ENCODE assay signal across 1 cellular context in the genomic region with DNA sequence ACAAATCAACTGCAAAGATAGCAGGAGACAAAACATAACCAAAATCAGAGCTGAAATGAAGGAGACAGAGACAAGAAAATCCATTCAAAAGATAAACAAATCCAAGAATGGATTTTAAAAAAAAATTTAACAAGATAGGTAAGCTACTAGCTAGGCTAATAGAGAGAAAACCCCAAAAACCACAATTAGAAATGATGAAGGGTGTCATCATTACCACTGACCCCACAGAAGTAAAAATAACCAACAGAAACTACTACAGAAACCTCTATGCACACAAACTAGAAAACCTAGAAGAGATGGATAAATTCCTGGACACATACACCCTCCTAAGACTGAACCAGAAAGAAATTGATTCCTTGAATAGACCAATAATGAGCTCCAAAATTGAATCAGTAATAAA.
TF ChIP-seq lines count a peak whose summit lies in the region.

No MANE protein-coding gene starts in this region.

TF ChIP-seq in GM12878, 131 proteins besides CTCF, POLR2A, EP300 and RAD21 (continued from another document and continues in another):
- peak; percentile 71; the same call in 1 of the 2 replicates for TF ChIP-seq MEF2A (IDR thresholded peaks at IDR 0.05; ENCODE audit: insufficient read depth, low read depth, low read length)
- no peak for TF ChIP-seq DPF2 (IDR thresholded peaks at IDR 0.05)
- no peak for TF ChIP-seq CHD4 (IDR thresholded peaks at IDR 0.05)
- 0 out of 2 replicates have a peak, but pooled peaks have one; percentile 35 for TF ChIP-seq CBFB (IDR thresholded peaks at IDR 0.05; ENCODE audit: low read depth)
- TF ChIP-seq BCL11A (IDR thresholded peaks at IDR 0.05; ENCODE audit: low read depth, low read length): no peak
- TF ChIP-seq, protein P1, sequence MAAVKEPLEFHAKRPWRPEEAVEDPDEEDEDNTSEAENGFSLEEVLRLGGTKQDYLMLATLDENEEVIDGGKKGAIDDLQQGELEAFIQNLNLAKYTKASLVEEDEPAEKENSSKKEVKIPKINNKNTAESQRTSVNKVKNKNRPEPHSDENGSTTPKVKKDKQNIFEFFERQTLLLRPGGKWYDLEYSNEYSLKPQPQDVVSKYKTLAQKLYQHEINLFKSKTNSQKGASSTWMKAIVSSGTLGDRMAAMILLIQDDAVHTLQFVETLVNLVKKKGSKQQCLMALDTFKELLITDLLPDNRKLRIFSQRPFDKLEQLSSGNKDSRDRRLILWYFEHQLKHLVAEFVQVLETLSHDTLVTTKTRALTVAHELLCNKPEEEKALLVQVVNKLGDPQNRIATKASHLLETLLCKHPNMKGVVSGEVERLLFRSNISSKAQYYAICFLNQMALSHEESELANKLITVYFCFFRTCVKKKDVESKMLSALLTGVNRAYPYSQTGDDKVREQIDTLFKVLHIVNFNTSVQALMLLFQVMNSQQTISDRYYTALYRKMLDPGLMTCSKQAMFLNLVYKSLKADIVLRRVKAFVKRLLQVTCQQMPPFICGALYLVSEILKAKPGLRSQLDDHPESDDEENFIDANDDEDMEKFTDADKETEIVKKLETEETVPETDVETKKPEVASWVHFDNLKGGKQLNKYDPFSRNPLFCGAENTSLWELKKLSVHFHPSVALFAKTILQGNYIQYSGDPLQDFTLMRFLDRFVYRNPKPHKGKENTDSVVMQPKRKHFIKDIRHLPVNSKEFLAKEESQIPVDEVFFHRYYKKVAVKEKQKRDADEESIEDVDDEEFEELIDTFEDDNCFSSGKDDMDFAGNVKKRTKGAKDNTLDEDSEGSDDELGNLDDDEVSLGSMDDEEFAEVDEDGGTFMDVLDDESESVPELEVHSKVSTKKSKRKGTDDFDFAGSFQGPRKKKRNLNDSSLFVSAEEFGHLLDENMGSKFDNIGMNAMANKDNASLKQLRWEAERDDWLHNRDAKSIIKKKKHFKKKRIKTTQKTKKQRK (IDR thresholded peaks at IDR 0.05; ENCODE audit: low read depth, low read length): no peak
- TF ChIP-seq, protein P2, sequence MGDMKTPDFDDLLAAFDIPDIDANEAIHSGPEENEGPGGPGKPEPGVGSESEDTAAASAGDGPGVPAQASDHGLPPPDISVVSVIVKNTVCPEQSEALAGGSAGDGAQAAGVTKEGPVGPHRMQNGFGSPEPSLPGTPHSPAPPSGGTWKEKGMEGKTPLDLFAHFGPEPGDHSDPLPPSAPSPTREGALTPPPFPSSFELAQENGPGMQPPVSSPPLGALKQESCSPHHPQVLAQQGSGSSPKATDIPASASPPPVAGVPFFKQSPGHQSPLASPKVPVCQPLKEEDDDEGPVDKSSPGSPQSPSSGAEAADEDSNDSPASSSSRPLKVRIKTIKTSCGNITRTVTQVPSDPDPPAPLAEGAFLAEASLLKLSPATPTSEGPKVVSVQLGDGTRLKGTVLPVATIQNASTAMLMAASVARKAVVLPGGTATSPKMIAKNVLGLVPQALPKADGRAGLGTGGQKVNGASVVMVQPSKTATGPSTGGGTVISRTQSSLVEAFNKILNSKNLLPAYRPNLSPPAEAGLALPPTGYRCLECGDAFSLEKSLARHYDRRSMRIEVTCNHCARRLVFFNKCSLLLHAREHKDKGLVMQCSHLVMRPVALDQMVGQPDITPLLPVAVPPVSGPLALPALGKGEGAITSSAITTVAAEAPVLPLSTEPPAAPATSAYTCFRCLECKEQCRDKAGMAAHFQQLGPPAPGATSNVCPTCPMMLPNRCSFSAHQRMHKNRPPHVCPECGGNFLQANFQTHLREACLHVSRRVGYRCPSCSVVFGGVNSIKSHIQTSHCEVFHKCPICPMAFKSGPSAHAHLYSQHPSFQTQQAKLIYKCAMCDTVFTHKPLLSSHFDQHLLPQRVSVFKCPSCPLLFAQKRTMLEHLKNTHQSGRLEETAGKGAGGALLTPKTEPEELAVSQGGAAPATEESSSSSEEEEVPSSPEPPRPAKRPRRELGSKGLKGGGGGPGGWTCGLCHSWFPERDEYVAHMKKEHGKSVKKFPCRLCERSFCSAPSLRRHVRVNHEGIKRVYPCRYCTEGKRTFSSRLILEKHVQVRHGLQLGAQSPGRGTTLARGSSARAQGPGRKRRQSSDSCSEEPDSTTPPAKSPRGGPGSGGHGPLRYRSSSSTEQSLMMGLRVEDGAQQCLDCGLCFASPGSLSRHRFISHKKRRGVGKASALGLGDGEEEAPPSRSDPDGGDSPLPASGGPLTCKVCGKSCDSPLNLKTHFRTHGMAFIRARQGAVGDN (IDR thresholded peaks at IDR 0.05): no peak
- TF ChIP-seq, protein P3, sequence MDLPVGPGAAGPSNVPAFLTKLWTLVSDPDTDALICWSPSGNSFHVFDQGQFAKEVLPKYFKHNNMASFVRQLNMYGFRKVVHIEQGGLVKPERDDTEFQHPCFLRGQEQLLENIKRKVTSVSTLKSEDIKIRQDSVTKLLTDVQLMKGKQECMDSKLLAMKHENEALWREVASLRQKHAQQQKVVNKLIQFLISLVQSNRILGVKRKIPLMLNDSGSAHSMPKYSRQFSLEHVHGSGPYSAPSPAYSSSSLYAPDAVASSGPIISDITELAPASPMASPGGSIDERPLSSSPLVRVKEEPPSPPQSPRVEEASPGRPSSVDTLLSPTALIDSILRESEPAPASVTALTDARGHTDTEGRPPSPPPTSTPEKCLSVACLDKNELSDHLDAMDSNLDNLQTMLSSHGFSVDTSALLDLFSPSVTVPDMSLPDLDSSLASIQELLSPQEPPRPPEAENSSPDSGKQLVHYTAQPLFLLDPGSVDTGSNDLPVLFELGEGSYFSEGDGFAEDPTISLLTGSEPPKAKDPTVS (IDR thresholded peaks at IDR 0.05; ENCODE audit: low read depth, low read length): no peak
- peak; percentile 93 for TF ChIP-seq RUNX3 (IDR thresholded peaks at IDR 0.05; ENCODE audit: low read length)
- TF ChIP-seq YBX1 (IDR thresholded peaks at IDR 0.05): no peak
- TF ChIP-seq, protein P4, sequence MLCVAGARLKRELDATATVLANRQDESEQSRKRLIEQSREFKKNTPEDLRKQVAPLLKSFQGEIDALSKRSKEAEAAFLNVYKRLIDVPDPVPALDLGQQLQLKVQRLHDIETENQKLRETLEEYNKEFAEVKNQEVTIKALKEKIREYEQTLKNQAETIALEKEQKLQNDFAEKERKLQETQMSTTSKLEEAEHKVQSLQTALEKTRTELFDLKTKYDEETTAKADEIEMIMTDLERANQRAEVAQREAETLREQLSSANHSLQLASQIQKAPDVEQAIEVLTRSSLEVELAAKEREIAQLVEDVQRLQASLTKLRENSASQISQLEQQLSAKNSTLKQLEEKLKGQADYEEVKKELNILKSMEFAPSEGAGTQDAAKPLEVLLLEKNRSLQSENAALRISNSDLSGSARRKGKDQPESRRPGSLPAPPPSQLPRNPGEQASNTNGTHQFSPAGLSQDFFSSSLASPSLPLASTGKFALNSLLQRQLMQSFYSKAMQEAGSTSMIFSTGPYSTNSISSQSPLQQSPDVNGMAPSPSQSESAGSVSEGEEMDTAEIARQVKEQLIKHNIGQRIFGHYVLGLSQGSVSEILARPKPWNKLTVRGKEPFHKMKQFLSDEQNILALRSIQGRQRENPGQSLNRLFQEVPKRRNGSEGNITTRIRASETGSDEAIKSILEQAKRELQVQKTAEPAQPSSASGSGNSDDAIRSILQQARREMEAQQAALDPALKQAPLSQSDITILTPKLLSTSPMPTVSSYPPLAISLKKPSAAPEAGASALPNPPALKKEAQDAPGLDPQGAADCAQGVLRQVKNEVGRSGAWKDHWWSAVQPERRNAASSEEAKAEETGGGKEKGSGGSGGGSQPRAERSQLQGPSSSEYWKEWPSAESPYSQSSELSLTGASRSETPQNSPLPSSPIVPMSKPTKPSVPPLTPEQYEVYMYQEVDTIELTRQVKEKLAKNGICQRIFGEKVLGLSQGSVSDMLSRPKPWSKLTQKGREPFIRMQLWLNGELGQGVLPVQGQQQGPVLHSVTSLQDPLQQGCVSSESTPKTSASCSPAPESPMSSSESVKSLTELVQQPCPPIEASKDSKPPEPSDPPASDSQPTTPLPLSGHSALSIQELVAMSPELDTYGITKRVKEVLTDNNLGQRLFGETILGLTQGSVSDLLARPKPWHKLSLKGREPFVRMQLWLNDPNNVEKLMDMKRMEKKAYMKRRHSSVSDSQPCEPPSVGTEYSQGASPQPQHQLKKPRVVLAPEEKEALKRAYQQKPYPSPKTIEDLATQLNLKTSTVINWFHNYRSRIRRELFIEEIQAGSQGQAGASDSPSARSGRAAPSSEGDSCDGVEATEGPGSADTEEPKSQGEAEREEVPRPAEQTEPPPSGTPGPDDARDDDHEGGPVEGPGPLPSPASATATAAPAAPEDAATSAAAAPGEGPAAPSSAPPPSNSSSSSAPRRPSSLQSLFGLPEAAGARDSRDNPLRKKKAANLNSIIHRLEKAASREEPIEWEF (IDR thresholded peaks at IDR 0.05; ENCODE audit: insufficient replicate concordance, low read depth, low read length): no peak
- no peak for TF ChIP-seq CBX5 (IDR thresholded peaks at IDR 0.05; ENCODE audit: low read depth)
- TF ChIP-seq, protein P5, sequence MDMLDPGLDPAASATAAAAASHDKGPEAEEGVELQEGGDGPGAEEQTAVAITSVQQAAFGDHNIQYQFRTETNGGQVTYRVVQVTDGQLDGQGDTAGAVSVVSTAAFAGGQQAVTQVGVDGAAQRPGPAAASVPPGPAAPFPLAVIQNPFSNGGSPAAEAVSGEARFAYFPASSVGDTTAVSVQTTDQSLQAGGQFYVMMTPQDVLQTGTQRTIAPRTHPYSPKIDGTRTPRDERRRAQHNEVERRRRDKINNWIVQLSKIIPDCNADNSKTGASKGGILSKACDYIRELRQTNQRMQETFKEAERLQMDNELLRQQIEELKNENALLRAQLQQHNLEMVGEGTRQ (IDR thresholded peaks at IDR 0.05; ENCODE audit: borderline replicate concordance, low read depth, low read length): no peak
- no peak for TF ChIP-seq GABPA (IDR thresholded peaks at IDR 0.05; ENCODE audit: low read depth)
- TF ChIP-seq, protein P6, sequence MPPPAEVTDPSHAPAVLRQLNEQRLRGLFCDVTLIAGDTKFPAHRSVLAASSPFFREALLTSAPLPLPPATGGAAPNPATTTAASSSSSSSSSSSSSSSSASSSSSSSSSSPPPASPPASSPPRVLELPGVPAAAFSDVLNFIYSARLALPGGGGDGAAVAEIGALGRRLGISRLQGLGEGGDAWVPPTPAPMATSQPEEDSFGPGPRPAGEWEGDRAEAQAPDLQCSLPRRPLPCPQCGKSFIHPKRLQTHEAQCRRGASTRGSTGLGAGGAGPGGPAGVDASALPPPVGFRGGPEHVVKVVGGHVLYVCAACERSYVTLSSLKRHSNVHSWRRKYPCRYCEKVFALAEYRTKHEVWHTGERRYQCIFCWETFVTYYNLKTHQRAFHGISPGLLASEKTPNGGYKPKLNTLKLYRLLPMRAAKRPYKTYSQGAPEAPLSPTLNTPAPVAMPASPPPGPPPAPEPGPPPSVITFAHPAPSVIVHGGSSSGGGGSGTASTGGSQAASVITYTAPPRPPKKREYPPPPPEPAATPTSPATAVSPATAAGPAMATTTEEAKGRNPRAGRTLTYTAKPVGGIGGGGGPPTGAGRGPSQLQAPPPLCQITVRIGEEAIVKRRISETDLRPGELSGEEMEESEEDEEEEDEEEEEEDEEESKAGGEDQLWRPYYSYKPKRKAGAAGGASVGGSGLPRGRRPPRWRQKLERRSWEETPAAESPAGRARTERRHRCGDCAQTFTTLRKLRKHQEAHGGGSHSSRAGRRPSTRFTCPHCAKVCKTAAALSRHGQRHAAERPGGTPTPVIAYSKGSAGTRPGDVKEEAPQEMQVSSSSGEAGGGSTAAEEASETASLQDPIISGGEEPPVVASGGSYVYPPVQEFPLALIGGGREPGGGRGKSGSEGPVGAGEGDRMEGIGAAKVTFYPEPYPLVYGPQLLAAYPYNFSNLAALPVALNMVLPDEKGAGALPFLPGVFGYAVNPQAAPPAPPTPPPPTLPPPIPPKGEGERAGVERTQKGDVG (CRISPR knock-in tag; IDR thresholded peaks at IDR 0.05): no peak
- TF ChIP-seq YY1 (IDR thresholded peaks at IDR 0.05; ENCODE audit: low read depth, low read length): no peak
- TF ChIP-seq MYC (IDR thresholded peaks at IDR 0.05; ENCODE audit: insufficient read depth, insufficient read length, insufficient replicate concordance, low read length, severe bottlenecking): no peak
- peak; percentile 23 to 56; a peak in 1 of 4 replicates for TF ChIP-seq IKZF2 (IDR thresholded peaks at IDR 0.05)
- no peak for TF ChIP-seq RCOR1 (conservative IDR thresholded peaks at IDR 0.05; ENCODE audit: low read depth, low read length)
- TF ChIP-seq CREM (IDR thresholded peaks at IDR 0.05; ENCODE audit: low read depth): peak; percentile 28; the same call in 1 of the 2 replicates
- no peak for TF ChIP-seq BRCA1 (IDR thresholded peaks at IDR 0.05; ENCODE audit: low read depth, low read length)
- TF ChIP-seq POLR2AphosphoS5 (IDR thresholded peaks at IDR 0.05; ENCODE audit: low read length): no peak
- no peak for TF ChIP-seq CBX3 (IDR thresholded peaks at IDR 0.05; ENCODE audit: borderline replicate concordance, low read depth)
- TF ChIP-seq RAD51 (IDR thresholded peaks at IDR 0.05): no peak
- TF ChIP-seq HDGF (IDR thresholded peaks at IDR 0.05): no peak
- no peak for TF ChIP-seq HDAC6 (IDR thresholded peaks at IDR 0.05; ENCODE audit: unreplicated experiment)
- TF ChIP-seq TBL1XR1 (IDR thresholded peaks at IDR 0.05; ENCODE audit: low read depth, low read length): no peak
- TF ChIP-seq ZNF217 (IDR thresholded peaks at IDR 0.05): no peak
- no peak for TF ChIP-seq SUZ12 (IDR thresholded peaks at IDR 0.05; ENCODE audit: unreplicated experiment)
- TF ChIP-seq NR2C2 (IDR thresholded peaks at IDR 0.05; ENCODE audit: borderline replicate concordance, control insufficient read depth, insufficient read length, low read depth): no peak
- peak; percentile 54; the same call in 1 of the 2 replicates for TF ChIP-seq ATF7 (IDR thresholded peaks at IDR 0.05; ENCODE audit: low read depth)
- no peak for TF ChIP-seq SREBF1 (IDR thresholded peaks at IDR 0.05; ENCODE audit: low read length)
- TF ChIP-seq STAT3 (IDR thresholded peaks at IDR 0.05; ENCODE audit: low read depth, low read length): no peak
- no peak for TF ChIP-seq RBBP5 (conservative IDR thresholded peaks at IDR 0.05)
- peak; percentile 61 for TF ChIP-seq MTA2 (IDR thresholded peaks at IDR 0.05; ENCODE audit: low read depth)
- TF ChIP-seq TCF12 (IDR thresholded peaks at IDR 0.05; ENCODE audit: low read depth, low read length): no peak
- TF ChIP-seq, protein P7, sequence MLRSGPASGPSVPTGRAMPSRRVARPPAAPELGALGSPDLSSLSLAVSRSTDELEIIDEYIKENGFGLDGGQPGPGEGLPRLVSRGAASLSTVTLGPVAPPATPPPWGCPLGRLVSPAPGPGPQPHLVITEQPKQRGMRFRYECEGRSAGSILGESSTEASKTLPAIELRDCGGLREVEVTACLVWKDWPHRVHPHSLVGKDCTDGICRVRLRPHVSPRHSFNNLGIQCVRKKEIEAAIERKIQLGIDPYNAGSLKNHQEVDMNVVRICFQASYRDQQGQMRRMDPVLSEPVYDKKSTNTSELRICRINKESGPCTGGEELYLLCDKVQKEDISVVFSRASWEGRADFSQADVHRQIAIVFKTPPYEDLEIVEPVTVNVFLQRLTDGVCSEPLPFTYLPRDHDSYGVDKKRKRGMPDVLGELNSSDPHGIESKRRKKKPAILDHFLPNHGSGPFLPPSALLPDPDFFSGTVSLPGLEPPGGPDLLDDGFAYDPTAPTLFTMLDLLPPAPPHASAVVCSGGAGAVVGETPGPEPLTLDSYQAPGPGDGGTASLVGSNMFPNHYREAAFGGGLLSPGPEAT (IDR thresholded peaks at IDR 0.05; ENCODE audit: low read depth): no peak
- TF ChIP-seq, protein P8, sequence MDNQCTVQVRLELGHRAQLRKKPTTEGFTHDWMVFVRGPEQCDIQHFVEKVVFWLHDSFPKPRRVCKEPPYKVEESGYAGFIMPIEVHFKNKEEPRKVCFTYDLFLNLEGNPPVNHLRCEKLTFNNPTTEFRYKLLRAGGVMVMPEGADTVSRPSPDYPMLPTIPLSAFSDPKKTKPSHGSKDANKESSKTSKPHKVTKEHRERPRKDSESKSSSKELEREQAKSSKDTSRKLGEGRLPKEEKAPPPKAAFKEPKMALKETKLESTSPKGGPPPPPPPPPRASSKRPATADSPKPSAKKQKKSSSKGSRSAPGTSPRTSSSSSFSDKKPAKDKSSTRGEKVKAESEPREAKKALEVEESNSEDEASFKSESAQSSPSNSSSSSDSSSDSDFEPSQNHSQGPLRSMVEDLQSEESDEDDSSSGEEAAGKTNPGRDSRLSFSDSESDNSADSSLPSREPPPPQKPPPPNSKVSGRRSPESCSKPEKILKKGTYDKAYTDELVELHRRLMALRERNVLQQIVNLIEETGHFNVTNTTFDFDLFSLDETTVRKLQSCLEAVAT (IDR thresholded peaks at IDR 0.05): peak; percentile 82
